8 cellular contexts compared by ENCODE assay signal in the genomic region with DNA sequence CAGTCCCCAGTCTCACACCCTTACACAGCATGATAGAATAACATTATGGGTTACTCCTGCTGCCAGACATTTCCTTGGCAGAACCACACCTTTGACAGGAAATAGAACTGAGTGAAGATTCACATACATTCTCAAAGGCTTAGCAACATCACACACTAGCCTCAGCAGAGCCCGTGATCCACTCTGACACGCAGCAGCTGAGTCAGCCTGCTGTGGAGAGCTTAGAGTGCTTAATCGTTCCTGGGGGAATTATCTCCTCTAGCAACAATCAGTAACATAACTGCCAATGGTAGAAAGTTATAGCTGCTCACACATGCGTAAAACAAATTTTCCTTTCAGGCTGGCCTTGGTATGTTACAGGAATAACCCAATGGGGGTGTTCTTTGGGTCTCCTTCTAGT.
A peak's percentile ranks its signal among the peaks of the same experiment; 100 is the strongest.
DNase-seq lines count a peak whose midpoint lies in the region.

No MANE protein-coding gene starts in this region.

- intact Hi-C loops in activated T-helper 2 cell treated with anti-CD3 and anti-CD28 coated beads, Interferon-gamma antibody, Interleukin-2, Interleukin-4, amounts not matched to agents 10 μg/mL and 5 μg/mL and 100 μg/mL, durations not matched to agents 14 hours and 24 hours and 36 hours (cut with micrococcal nuclease) = no loop called here

- H3K36me3 Mint-ChIP-seq in activated T-helper 2 cell treated with anti-CD3 and anti-CD28 coated beads, Interferon-gamma antibody, Interleukin-2, Interleukin-4, amounts not matched to agents 10 μg/mL and 5 μg/mL and 100 μg/mL, durations not matched to agents 14 hours and 24 hours and 36 hours (ENCODE audit: low read depth) = no peaks in the 10 kb centered on the region

- H3K9me3 Mint-ChIP-seq in activated T-helper 2 cell treated with anti-CD3 and anti-CD28 coated beads, Interferon-gamma antibody, Interleukin-2, Interleukin-4, amounts not matched to agents 10 μg/mL and 5 μg/mL and 100 μg/mL, durations not matched to agents 14 hours and 24 hours and 36 hours = no peaks in the 10 kb centered on the region

- H3K27me3 Mint-ChIP-seq in activated T-helper 2 cell treated with anti-CD3 and anti-CD28 coated beads, Interferon-gamma antibody, Interleukin-2, Interleukin-4, amounts not matched to agents 10 μg/mL and 5 μg/mL and 100 μg/mL, durations not matched to agents 14 hours and 24 hours and 36 hours (ENCODE audit: low read depth) = no peaks in the 10 kb centered on the region

- DNase-seq in AG08395 (ENCODE audit: low spot score) = peak; percentile 95
- peak; percentile 96 for DNase-seq in HS-5 (ENCODE audit: low read depth)
- peak; percentile 72 for DNase-seq in T1000 (lab: John Stamatoyannopoulos, UW)
- DNase-seq in hepatic stellate cell (ENCODE audit: low spot score) = peak; percentile 27
- no peak for DNase-seq in activated naive CD4-positive, alpha-beta T cell treated with Interleukin-2 at 50 U/mL for 16 hours
- no peak for DNase-seq in NCI-H146 (lab: John Stamatoyannopoulos, UW)
- no peak for DNase-seq in activated T-helper 2 cell treated with anti-CD3 and anti-CD28 coated beads, Interferon-gamma antibody, Interleukin-2, Interleukin-4, amounts not matched to agents 10 μg/mL and 5 μg/mL and 100 μg/mL, durations not matched to agents 14 hours and 24 hours and 36 hours (ENCODE audit: low spot score)
- DNase-seq in stimulated activated CD4-positive, alpha-beta T cell treated with anti-CD3 and anti-CD28 coated beads, Interleukin-15, amount 100 ng/mL, for 24 hours = no peak

- H3K4me1 Mint-ChIP-seq in activated T-helper 2 cell treated with anti-CD3 and anti-CD28 coated beads, Interferon-gamma antibody, Interleukin-2, Interleukin-4, amounts not matched to agents 10 μg/mL and 5 μg/mL and 100 μg/mL, durations not matched to agents 14 hours and 24 hours and 36 hours (ENCODE audit: low read depth) = no peaks in the 10 kb centered on the region

- no peak overlapping the region for H3K27ac Mint-ChIP-seq in activated T-helper 2 cell treated with anti-CD3 and anti-CD28 coated beads, Interferon-gamma antibody, Interleukin-2, Interleukin-4, amounts not matched to agents 10 μg/mL and 5 μg/mL and 100 μg/mL, durations not matched to agents 14 hours and 24 hours and 36 hours

- no peak overlapping the region for H3K4me3 Mint-ChIP-seq in activated T-helper 2 cell treated with anti-CD3 and anti-CD28 coated beads, Interferon-gamma antibody, Interleukin-2, Interleukin-4, amounts not matched to agents 10 μg/mL and 5 μg/mL and 100 μg/mL, durations not matched to agents 14 hours and 24 hours and 36 hours (ENCODE audit: low read depth)

Comparison
In these comparisons a context has a peak if more than half of its experiments do, and no peak if none do; other contexts are left out.
1. DNase-seq: peak in AG08395 (single experiment), HS-5 (single experiment), T1000 (single experiment) and hepatic stellate cell (single experiment); none in activated naive CD4-positive, alpha-beta T cell treated with Interleukin-2 at 50 U/mL for 16 hours (single experiment), NCI-H146 (single experiment), activated T-helper 2 cell treated with anti-CD3 and anti-CD28 coated beads, Interferon-gamma antibody, Interleukin-2, Interleukin-4, amounts not matched to agents 10 μg/mL and 5 μg/mL and 100 μg/mL, durations not matched to agents 14 hours and 24 hours and 36 hours (single experiment) and stimulated activated CD4-positive, alpha-beta T cell treated with anti-CD3 and anti-CD28 coated beads, Interleukin-15, amount 100 ng/mL, for 24 hours (single experiment).